Comparison of ENCODE assay signal across 30 cellular contexts in genomic region chr7:101904019-101904418, GRCh38.
"Had no signal": no experiment of that assay in that cellular context is flagged by ENCODE, and none has a peak within 500 bp of the region (broad histone marks: within the 10 kb centered on the region; RNA-seq: fewer than 3 reads in every experiment).

No MANE protein-coding gene starts in this region.

- DNase-seq: activated CD4-positive, alpha-beta memory T cell treated with anti-CD3 and anti-CD28 coated beads for 36 hours; activated CD4-positive, alpha-beta T cell treated with anti-CD3 and anti-CD28 coated beads for 36 hours; activated CD4-positive, alpha-beta T cell treated with anti-CD3 and anti-CD28 coated beads, Interleukin-2, amount 10 ng/mL, durations not matched to agents 24 days and 14 days; activated CD4-positive, CD25-positive, alpha-beta regulatory T cell; activated CD4-positive, CD25-positive, alpha-beta regulatory T cell treated with anti-CD3 and anti-CD28 coated beads, Interleukin-2, amount 50 U/mL, for 72 hours; activated CD8-positive, alpha-beta memory T cell treated with anti-CD3 and anti-CD28 coated beads, Interleukin-2, amount 10 ng/mL, durations not matched to agents 7 days and 5 days; activated CD8-positive, alpha-beta memory T cell treated with anti-CD3 and anti-CD28 coated beads, Interleukin-2, amount 50 U/mL, for 4 hours; activated CD8-positive, alpha-beta T cell treated with anti-CD3 and anti-CD28 coated beads, Interleukin-2, amount 10 ng/mL, durations not matched to agents 7 days and 5 days; activated effector memory CD4-positive, alpha-beta T cell treated with anti-CD3 and anti-CD28 coated beads, Interleukin-2, amount 50 U/mL, for 16 hours; activated naive CD4-positive, alpha-beta T cell treated with anti-CD3 and anti-CD28 coated beads for 36 hours; activated naive CD8-positive, alpha-beta T cell treated with anti-CD3 and anti-CD28 coated beads for 36 hours; activated naive CD8-positive, alpha-beta T cell treated with anti-CD3 and anti-CD28 coated beads, Interleukin-2, amount 50 U/mL, for 24 hours; activated T-cell treated with anti-CD3 and anti-CD28 coated beads, Interleukin-2, amount 50 U/mL, for 1 hour; activated T-cell treated with anti-CD3 and anti-CD28 coated beads, Interleukin-2, amount 50 U/mL, for 48 hours; adrenal gland; amygdala; body of pancreas; effector CD8-positive, alpha-beta T cell; esophagus squamous epithelium; foreskin melanocyte; T-helper 17 cell; T1000 had no signal

- H3K27ac ChIP-seq: adrenal gland, body of pancreas, epithelial cell of prostate, esophagus squamous epithelium had no signal

- H3K27me3 Mint-ChIP-seq: activated CD4-positive, alpha-beta memory T cell treated with anti-CD3 and anti-CD28 coated beads for 36 hours; activated CD4-positive, alpha-beta T cell treated with anti-CD3 and anti-CD28 coated beads for 36 hours; activated CD4-positive, alpha-beta T cell treated with anti-CD3 and anti-CD28 coated beads, Interleukin-2, amount 10 ng/mL, durations not matched to agents 24 days and 14 days; activated CD8-positive, alpha-beta memory T cell treated with anti-CD3 and anti-CD28 coated beads, Interleukin-2, amount 10 ng/mL, durations not matched to agents 7 days and 5 days; activated naive CD4-positive, alpha-beta T cell treated with anti-CD3 and anti-CD28 coated beads, Interleukin-2, amount 50 U/mL, for 24 hours; activated naive CD8-positive, alpha-beta T cell treated with anti-CD3 and anti-CD28 coated beads for 36 hours; activated naive CD8-positive, alpha-beta T cell treated with anti-CD3 and anti-CD28 coated beads, Interleukin-2, amount 50 U/mL, for 24 hours; T-helper 17 cell had no signal

- FAIRE-seq: colon, endometrium, endothelial cell of umbilical vein had no signal

- H3K36me3 ChIP-seq: adrenal gland, esophagus squamous epithelium had no signal

- H3K27me3 ChIP-seq: adrenal gland, body of pancreas, esophagus squamous epithelium had no signal

- H3K9me3 ChIP-seq: adrenal gland, body of pancreas, esophagus squamous epithelium had no signal

- H3K4me3 Mint-ChIP-seq: activated CD4-positive, alpha-beta memory T cell treated with anti-CD3 and anti-CD28 coated beads for 36 hours; activated CD4-positive, alpha-beta T cell treated with anti-CD3 and anti-CD28 coated beads for 36 hours; activated CD4-positive, alpha-beta T cell treated with anti-CD3 and anti-CD28 coated beads, Interleukin-2, amount 10 ng/mL, durations not matched to agents 24 days and 14 days; activated CD8-positive, alpha-beta memory T cell treated with anti-CD3 and anti-CD28 coated beads, Interleukin-2, amount 10 ng/mL, durations not matched to agents 7 days and 5 days; activated CD8-positive, alpha-beta T cell treated with anti-CD3 and anti-CD28 coated beads, Interleukin-2, amount 10 ng/mL, durations not matched to agents 7 days and 5 days; activated naive CD4-positive, alpha-beta T cell treated with anti-CD3 and anti-CD28 coated beads for 36 hours; activated naive CD4-positive, alpha-beta T cell treated with anti-CD3 and anti-CD28 coated beads, Interleukin-2, amount 50 U/mL, for 24 hours; activated naive CD8-positive, alpha-beta T cell treated with anti-CD3 and anti-CD28 coated beads for 36 hours; activated naive CD8-positive, alpha-beta T cell treated with anti-CD3 and anti-CD28 coated beads, Interleukin-2, amount 50 U/mL, for 24 hours; activated T-helper 1 cell treated with anti-CD3 and anti-CD28 coated beads, Interleukin-12 subunit alpha, Interleukin-12 subunit beta, Interleukin-2, Interleukin-4 antibody, amounts not matched to agents 30 ng/mL and 10 ng/mL and 1 ng/mL, durations not matched to agents 14 hours and 24 hours and 36 hours; T-helper 17 cell; T-helper 2 cell treated with Interferon-gamma antibody and Interleukin-4, amounts not matched to agents 5 μg/mL and 100 μg/mL, for 36 hours had no signal

- ATAC-seq: activated CD4-positive, alpha-beta T cell treated with anti-CD3 and anti-CD28 coated beads for 36 hours; activated CD8-positive, alpha-beta memory T cell treated with anti-CD3 and anti-CD28 coated beads, Interleukin-2, amount 10 ng/mL, durations not matched to agents 7 days and 5 days; activated CD8-positive, alpha-beta T cell treated with anti-CD3 and anti-CD28 coated beads, Interleukin-2, amount 10 ng/mL, durations not matched to agents 7 days and 5 days; activated naive CD8-positive, alpha-beta T cell treated with anti-CD3 and anti-CD28 coated beads, Interleukin-2, amount 50 U/mL, for 24 hours; body of pancreas had no signal

- H3K9me3 Mint-ChIP-seq: activated CD4-positive, alpha-beta memory T cell treated with anti-CD3 and anti-CD28 coated beads for 36 hours; activated CD4-positive, alpha-beta T cell treated with anti-CD3 and anti-CD28 coated beads, Interleukin-2, amount 10 ng/mL, durations not matched to agents 24 days and 14 days; activated naive CD4-positive, alpha-beta T cell treated with anti-CD3 and anti-CD28 coated beads for 36 hours; activated naive CD4-positive, alpha-beta T cell treated with anti-CD3 and anti-CD28 coated beads, Interleukin-2, amount 50 U/mL, for 24 hours; activated naive CD8-positive, alpha-beta T cell treated with anti-CD3 and anti-CD28 coated beads for 36 hours; activated naive CD8-positive, alpha-beta T cell treated with anti-CD3 and anti-CD28 coated beads, Interleukin-2, amount 50 U/mL, for 24 hours; activated T-helper 1 cell treated with anti-CD3 and anti-CD28 coated beads, Interleukin-12 subunit alpha, Interleukin-12 subunit beta, Interleukin-2, Interleukin-4 antibody, amounts not matched to agents 30 ng/mL and 10 ng/mL and 1 ng/mL, durations not matched to agents 14 hours and 24 hours and 36 hours; activated T-helper 2 cell treated with anti-CD3 and anti-CD28 coated beads, Interferon-gamma antibody, Interleukin-2, Interleukin-4, amounts not matched to agents 10 μg/mL and 5 μg/mL and 100 μg/mL, durations not matched to agents 14 hours and 24 hours and 36 hours; T-helper 2 cell treated with Interferon-gamma antibody and Interleukin-4, amounts not matched to agents 5 μg/mL and 100 μg/mL, for 36 hours had no signal

- H3K4me1 Mint-ChIP-seq: activated CD4-positive, alpha-beta T cell treated with anti-CD3 and anti-CD28 coated beads for 36 hours; activated CD4-positive, alpha-beta T cell treated with anti-CD3 and anti-CD28 coated beads, Interleukin-2, amount 10 ng/mL, durations not matched to agents 24 days and 14 days had no signal

- H3K27ac Mint-ChIP-seq: activated CD4-positive, alpha-beta memory T cell treated with anti-CD3 and anti-CD28 coated beads for 36 hours; activated CD4-positive, alpha-beta T cell treated with anti-CD3 and anti-CD28 coated beads for 36 hours; activated CD4-positive, alpha-beta T cell treated with anti-CD3 and anti-CD28 coated beads, Interleukin-2, amount 10 ng/mL, durations not matched to agents 24 days and 14 days; activated CD8-positive, alpha-beta memory T cell treated with anti-CD3 and anti-CD28 coated beads, Interleukin-2, amount 10 ng/mL, durations not matched to agents 7 days and 5 days; activated CD8-positive, alpha-beta T cell treated with anti-CD3 and anti-CD28 coated beads, Interleukin-2, amount 10 ng/mL, durations not matched to agents 7 days and 5 days; activated naive CD4-positive, alpha-beta T cell treated with anti-CD3 and anti-CD28 coated beads for 36 hours; activated naive CD4-positive, alpha-beta T cell treated with anti-CD3 and anti-CD28 coated beads, Interleukin-2, amount 50 U/mL, for 24 hours; activated naive CD8-positive, alpha-beta T cell treated with anti-CD3 and anti-CD28 coated beads for 36 hours; activated naive CD8-positive, alpha-beta T cell treated with anti-CD3 and anti-CD28 coated beads, Interleukin-2, amount 50 U/mL, for 24 hours; activated T-helper 1 cell treated with anti-CD3 and anti-CD28 coated beads, Interleukin-12 subunit alpha, Interleukin-12 subunit beta, Interleukin-2, Interleukin-4 antibody, amounts not matched to agents 30 ng/mL and 10 ng/mL and 1 ng/mL, durations not matched to agents 14 hours and 24 hours and 36 hours; activated T-helper 2 cell treated with anti-CD3 and anti-CD28 coated beads, Interferon-gamma antibody, Interleukin-2, Interleukin-4, amounts not matched to agents 10 μg/mL and 5 μg/mL and 100 μg/mL, durations not matched to agents 14 hours and 24 hours and 36 hours; T-helper 17 cell; T-helper 2 cell treated with Interferon-gamma antibody and Interleukin-4, amounts not matched to agents 5 μg/mL and 100 μg/mL, for 36 hours had no signal

- H3K36me3 Mint-ChIP-seq: activated CD4-positive, alpha-beta memory T cell treated with anti-CD3 and anti-CD28 coated beads for 36 hours; activated CD8-positive, alpha-beta memory T cell treated with anti-CD3 and anti-CD28 coated beads, Interleukin-2, amount 10 ng/mL, durations not matched to agents 7 days and 5 days; activated naive CD8-positive, alpha-beta T cell treated with anti-CD3 and anti-CD28 coated beads for 36 hours had no signal

- H3K4me3 ChIP-seq: adrenal gland, body of pancreas, esophagus squamous epithelium had no signal
